ENCODE assay signal across 1 cellular context in genomic region chr14:93688239-93688666, GRCh38.
TF ChIP-seq lines count a peak whose summit lies in the region.

No MANE protein-coding gene starts in this region.

TF ChIP-seq in GM23338, 12 proteins besides CTCF, POLR2A, EP300 and RAD21 (continued from another document):
- TF ChIP-seq ZNF462 (CRISPR knock-in tag; IDR thresholded peaks at IDR 0.05) (peak; percentile 90), REST (IDR thresholded peaks at IDR 0.05; ENCODE audit: unreplicated experiment) (no peak), POLR2AphosphoS5 (IDR thresholded peaks at IDR 0.05; ENCODE audit: low read depth) (no peak)
